Comparison of ENCODE assay signal across 1 cellular context in genomic region chr3:151226088-151226563, GRCh38.
TF ChIP-seq lines count a peak whose summit lies in the region.

No MANE protein-coding gene starts in this region.

TF ChIP-seq in HepG2, 621 proteins besides CTCF, POLR2A, EP300 and RAD21 (continues in another document):
- TF ChIP-seq BHLHE40 (IDR thresholded peaks at IDR 0.05; ENCODE audit: low read length) (no peak), HOXA5 (CRISPR knock-in tag; IDR thresholded peaks at IDR 0.05) (peak; percentile 89), NFIC (IDR thresholded peaks at IDR 0.05; ENCODE audit: low read length) (0 out of 2 replicates have a peak, but pooled peaks have one; percentile 30), NPAS2 (CRISPR knock-in tag; IDR thresholded peaks at IDR 0.05; ENCODE audit: borderline replicate concordance) (no peak), HOXD1 (CRISPR knock-in tag; IDR thresholded peaks at IDR 0.05) (peak; percentile 91), SOX13 (IDR thresholded peaks at IDR 0.05) (no peak), SOX13 (CRISPR knock-in tag; conservative IDR thresholded peaks at IDR 0.05 in 1 of 2, IDR thresholded peaks at IDR 0.05 in 1 of 2) (peak in 1 of 2 experiments; percentile 40; a peak in 1 of 4 replicates), YY1 (IDR thresholded peaks at IDR 0.05; ENCODE audit: insufficient read depth, insufficient replicate concordance, low read depth, low read length) (no peak), FOXA3 (CRISPR knock-in tag; IDR thresholded peaks at IDR 0.05) (peak; percentile 52; the same call in 1 of the 2 replicates), CEBPG (CRISPR knock-in tag; IDR thresholded peaks at IDR 0.05) (peak; percentile 64; the same call in 1 of the 2 replicates), ZNF777 (CRISPR knock-in tag; IDR thresholded peaks at IDR 0.05) (no peak), ZNF713 (CRISPR knock-in tag; IDR thresholded peaks at IDR 0.05) (no peak), ZNF136 (CRISPR knock-in tag; IDR thresholded peaks at IDR 0.05; ENCODE audit: low read depth) (no peak), PRDM10 (CRISPR knock-in tag; IDR thresholded peaks at IDR 0.05; ENCODE audit: low read depth) (no peak), ZBTB4 (CRISPR knock-in tag; IDR thresholded peaks at IDR 0.05; ENCODE audit: borderline replicate concordance) (no peak), FOSL2 (CRISPR knock-in tag; IDR thresholded peaks at IDR 0.05) (peak; percentile 76), KDM5B (CRISPR knock-in tag; IDR thresholded peaks at IDR 0.05; ENCODE audit: borderline replicate concordance) (no peak), ZNF280B (CRISPR knock-in tag; IDR thresholded peaks at IDR 0.05; ENCODE audit: borderline replicate concordance) (no peak), FOXK1 (CRISPR knock-in tag; IDR thresholded peaks at IDR 0.05; ENCODE audit: borderline replicate concordance, low read depth) (no peak), PHF21A (CRISPR knock-in tag; IDR thresholded peaks at IDR 0.05) (no peak), GPBP1L1 (CRISPR knock-in tag; IDR thresholded peaks at IDR 0.05) (no peak), HNRNPL (IDR thresholded peaks at IDR 0.05; ENCODE audit: low read depth, low read length) (no peak), ZNF83 (CRISPR knock-in tag; IDR thresholded peaks at IDR 0.05; ENCODE audit: borderline replicate concordance) (no peak), ZNF343 (CRISPR knock-in tag; IDR thresholded peaks at IDR 0.05) (no peak), JUNB (CRISPR knock-in tag; IDR thresholded peaks at IDR 0.05; ENCODE audit: borderline replicate concordance) (no peak), TCF7 (IDR thresholded peaks at IDR 0.05; ENCODE audit: low read depth) (peak; percentile 22; the same call in 1 of the 2 replicates), ZNF232 (CRISPR knock-in tag; IDR thresholded peaks at IDR 0.05; ENCODE audit: borderline replicate concordance) (no peak), RBM22 (optimal IDR thresholded peaks at IDR 0.05; ENCODE audit: low read length) (no peak), ARID5B (CRISPR knock-in tag; IDR thresholded peaks at IDR 0.05) (peak; percentile 51; the same call in 1 of the 2 replicates), MLX (CRISPR knock-in tag; IDR thresholded peaks at IDR 0.05) (no peak), ZNF609 (CRISPR knock-in tag; IDR thresholded peaks at IDR 0.05; ENCODE audit: borderline replicate concordance) (0 out of 2 replicates have a peak, but pooled peaks have one; percentile 25), EZH2 (conservative IDR thresholded peaks at IDR 0.05; ENCODE audit: low read depth, low read length) (no peak), STAT6 (CRISPR knock-in tag; IDR thresholded peaks at IDR 0.05; ENCODE audit: borderline replicate concordance) (no peak), MAZ (IDR thresholded peaks at IDR 0.05; ENCODE audit: borderline replicate concordance, low read depth, low read length) (no peak), MAZ (CRISPR knock-in tag; IDR thresholded peaks at IDR 0.05; ENCODE audit: low read depth) (no peak), ZFP1 (CRISPR knock-in tag; IDR thresholded peaks at IDR 0.05) (no peak)
